Comparison of ENCODE assay signal across 18 cellular contexts in the genomic region with DNA sequence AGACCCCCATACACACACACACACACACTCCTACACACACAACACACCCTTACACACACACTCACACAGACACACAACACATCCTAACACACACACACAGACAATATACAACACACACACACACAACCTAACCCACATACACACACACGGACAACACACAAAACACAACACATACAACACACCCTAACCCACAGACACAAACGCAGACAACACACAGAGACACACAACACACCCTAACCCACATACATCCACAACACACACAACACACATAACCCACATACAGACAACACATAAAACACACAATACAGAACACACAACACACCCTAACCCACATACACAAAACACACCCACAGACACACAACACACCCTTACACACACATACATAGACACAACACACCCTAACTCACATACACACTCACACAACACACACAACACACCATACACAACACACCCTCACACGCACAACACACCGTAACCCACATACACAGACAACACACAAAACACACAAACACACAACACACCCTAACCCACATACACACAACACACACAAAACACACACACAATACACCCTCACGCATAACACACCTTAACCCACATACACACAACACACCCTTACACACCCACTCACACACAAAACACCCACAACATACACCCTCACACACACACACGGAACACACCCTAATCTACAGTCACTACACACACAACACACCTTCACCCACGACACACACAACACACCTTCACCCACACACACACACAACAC. TPM values are rescaled to one million over a fixed set of nuclear protein-coding genes. Genes with fewer than 3 reads are reported as not detected.
DNase-seq lines count a peak whose midpoint lies in the region; FAIRE-seq and TF ChIP-seq lines count a peak whose summit lies in the region.
"Had no signal": no experiment of that assay in that cellular context is flagged by ENCODE, and none has a peak within 500 bp of the region (broad histone marks: within the 10 kb centered on the region; RNA-seq: fewer than 3 reads in every experiment).

No MANE protein-coding gene starts in this region.

- TF ChIP-seq POLR2A in GM12892 (IDR thresholded peaks at IDR 0.05; ENCODE audit: low read depth, low read length) (no peak), transverse colon (IDR thresholded peaks at IDR 0.05) (no peak)

- H3K9me2 ChIP-seq in hepatocyte (replicated peaks; ENCODE audit: insufficient read depth) (no peaks in the 10 kb centered on the region), GM23248 (ENCODE audit: insufficient read depth) (no peaks in the 10 kb centered on the region)

- H3K27ac Mint-ChIP-seq in CD14-positive monocyte = no peak overlapping the region
- H3K27ac Mint-ChIP-seq: activated naive CD8-positive, alpha-beta T cell had no signal

- H2AK5ac ChIP-seq in trophoblast cell (ENCODE audit: low read length) = no peak overlapping the region

- intact Hi-C loops in CD14-positive monocyte (cut with micrococcal nuclease) = loop anchor here (1.0 to 10.0 kb wide), 4 partner anchors 37 to 260 kb away; no protein-coding TSS in a partner anchor
- intact Hi-C loops in transverse colon (cut with DNase I; ENCODE audit: low total_unique reads) = loop anchor here (5.0 kb wide), 1 partner anchor 267 kb away; no protein-coding TSS in a partner anchor

- H3K4me3 Mint-ChIP-seq in CD14-positive monocyte = no peak overlapping the region
- H3K4me3 Mint-ChIP-seq: activated naive CD8-positive, alpha-beta T cell had no signal

- H3K27me3 ChIP-seq in hepatocyte = no peaks in the 10 kb centered on the region
- H3K27me3 ChIP-seq in trophoblast cell (ENCODE audit: insufficient read depth, low read length) = no peaks in the 10 kb centered on the region
- H3K27me3 ChIP-seq in GM23248 (replicated peaks; ENCODE audit: insufficient read depth) = no peaks in the 10 kb centered on the region
- H3K27me3 ChIP-seq in transverse colon = peaks cover 16% of the 10 kb centered on the region
- H3K27me3 ChIP-seq: brain microvascular endothelial cell had no signal

- H3K27me3 Mint-ChIP-seq in CD14-positive monocyte (ENCODE audit: low read depth in 3 of 3) = peaks cover 16 to 19% (median 19%) of the 10 kb centered on the region in 3 donors
- H3K27me3 Mint-ChIP-seq: activated naive CD8-positive, alpha-beta T cell had no signal

- H3K18ac ChIP-seq in trophoblast cell (ENCODE audit: low read length) = no peak overlapping the region

- TF ChIP-seq CTCF in hepatocyte (IDR thresholded peaks at IDR 0.05; ENCODE audit: poor library complexity) (no peak), CD14-positive monocyte (IDR thresholded peaks at IDR 0.05) (no peak), transverse colon (IDR thresholded peaks at IDR 0.05) (no peak)

- peaks cover 9% of the 10 kb centered on the region for H3K4me1 ChIP-seq in hepatocyte (ENCODE audit: insufficient read depth)
- peaks cover 4 to 15% of the 10 kb centered on the region in 2 experiments for H3K4me1 ChIP-seq in trophoblast cell (ENCODE audit: control insufficient read depth in 1 of 2, insufficient read depth in 2 of 2, low read length in 2 of 2)
- H3K4me1 ChIP-seq in GM23248 (ENCODE audit: insufficient read depth) = 0 out of 2 replicates have a peak, but pooled peaks cover 5% of the 10 kb centered on the region
- peaks cover 3 to 15% (median 14%) of the 10 kb centered on the region in 4 donors for H3K4me1 ChIP-seq in transverse colon
- H3K4me1 ChIP-seq: foreskin keratinocyte had no signal

- DNase-seq in GM12892 (ENCODE audit: insufficient read length) (no peak), LHCN-M2 (ENCODE audit: low read depth) (peak; percentile 14), hepatocyte (ENCODE audit: low spot score) (no peak), trophoblast cell (no peak), GM23248 (no peak), CD14-positive monocyte (ENCODE audit: low spot score) (no peak), transverse colon (no peak), NCI-H2171 (lab: John Stamatoyannopoulos, UW) (no peak)
- DNase-seq: brain microvascular endothelial cell, NCI-H1417, NCI-H526 treated with DMSO at 0.1 percent for 48 hours, occipital lobe, SW 1271 had no signal

- peak; percentile 90 for FAIRE-seq in GM12892 (lab: Jason Lieb, UNC)

- H3K14ac ChIP-seq in trophoblast cell (ENCODE audit: low read length) = no peak overlapping the region

- peaks cover 0 to 12% of the 10 kb centered on the region in 2 donors for H3K36me3 Mint-ChIP-seq in CD14-positive monocyte
- H3K36me3 Mint-ChIP-seq: activated naive CD8-positive, alpha-beta T cell had no signal

- H4K91ac ChIP-seq in trophoblast cell (ENCODE audit: low read depth, low read length) = no peak overlapping the region

- no peak for TF ChIP-seq EP300 in transverse colon (IDR thresholded peaks at IDR 0.05; ENCODE audit: low read depth)

- H2BK5ac ChIP-seq in trophoblast cell (ENCODE audit: low read depth, low read length, poor library complexity) = no peak overlapping the region

- no peak overlapping the region for H2BK120ac ChIP-seq in trophoblast cell (ENCODE audit: insufficient read depth, low read length, poor library complexity)

- H3K79me2 ChIP-seq in hepatocyte = no peaks in the 10 kb centered on the region
- peaks cover 2% of the 10 kb centered on the region for H3K79me2 ChIP-seq in trophoblast cell (ENCODE audit: control insufficient read depth, insufficient read depth, low read length, poor library complexity)
- no peaks in the 10 kb centered on the region for H3K79me2 ChIP-seq in GM23248 (ENCODE audit: insufficient read depth)

- H3K4ac ChIP-seq in trophoblast cell (ENCODE audit: low read depth, low read length) = no peak overlapping the region

- no peak overlapping the region for H4K8ac ChIP-seq in trophoblast cell (ENCODE audit: low read depth, low read length)

- H2BK12ac ChIP-seq in trophoblast cell (ENCODE audit: low read length) = no peak overlapping the region

- H3K9ac ChIP-seq in trophoblast cell (ENCODE audit: low read length) (no peak overlapping the region), GM23248 (no peak overlapping the region)

- H3K4me2 ChIP-seq in hepatocyte (peak overlapping the region; percentile 20), trophoblast cell (ENCODE audit: low read length) (peak overlapping the region; percentile 23), GM23248 (ENCODE audit: unreplicated experiment) (no peak overlapping the region)

- 93% methylated on average over 7 of the region's 7 CpGs for WGBS in hepatocyte (ENCODE audit: low lambda C conversion rate, missing lambda C conversion rate)
- WGBS in trophoblast cell (ENCODE audit: extremely low coverage, insufficient coverage, insufficient read length) = 100% methylated on average over 7 of the region's 7 CpGs
- 74 to 82% methylated on average over 5 to 7 of the region's 7 CpGs for WGBS in GM23248 (ENCODE audit: low coverage in 1 of 2, low lambda C conversion rate in 2 of 2, missing lambda C conversion rate in 2 of 2), 2 experiments
- WGBS in transverse colon (ENCODE audit: low coverage in 1 of 2), 2 donors = 59 to 77% methylated on average over 6 to 7 of the region's 7 CpGs

- H3K36me3 ChIP-seq in hepatocyte (replicated peaks; ENCODE audit: insufficient read depth, low read depth) (no peaks in the 10 kb centered on the region), trophoblast cell (ENCODE audit: control insufficient read depth in 1 of 2, insufficient read depth in 2 of 2, low read length in 2 of 2) (no peaks in the 10 kb centered on the region), GM23248 (ENCODE audit: low read depth) (no peaks in the 10 kb centered on the region), transverse colon (no peaks in the 10 kb centered on the region)
- H3K36me3 ChIP-seq: brain microvascular endothelial cell, tibial nerve had no signal

- peaks cover 0 to 9% (median 1%) of the 10 kb centered on the region in 7 donors for H3K9me3 Mint-ChIP-seq in CD14-positive monocyte

- H3K9me3 ChIP-seq in hepatocyte (ENCODE audit: low read depth) (no peaks in the 10 kb centered on the region), trophoblast cell (ENCODE audit: insufficient read depth, low read depth, low read length) (peaks cover 9% of the 10 kb centered on the region), GM23248 (ENCODE audit: low read depth) (no peaks in the 10 kb centered on the region), transverse colon (no peaks in the 10 kb centered on the region)
- H3K9me3 ChIP-seq: mucosa of descending colon had no signal

- no peaks in the 10 kb centered on the region for H3F3A ChIP-seq in GM23248 (ENCODE audit: insufficient read depth)

- no peak overlapping the region for H3K4me3 ChIP-seq in hepatocyte
- H3K4me3 ChIP-seq in trophoblast cell (ENCODE audit: low read depth, low read length) = peak overlapping the region; percentile 62
- no peak overlapping the region for H3K4me3 ChIP-seq in GM23248
- no peak overlapping the region for H3K4me3 ChIP-seq in transverse colon
- H3K4me3 ChIP-seq: mucosa of descending colon had no signal

- H4K12ac ChIP-seq in trophoblast cell (ENCODE audit: low read depth, low read length) = no peak overlapping the region

- no peaks in the 10 kb centered on the region for H4K20me1 ChIP-seq in hepatocyte (ENCODE audit: insufficient read depth, poor library complexity, severe bottlenecking)
- H4K20me1 ChIP-seq in GM23248 (ENCODE audit: insufficient read depth) = no peaks in the 10 kb centered on the region

- peaks cover 30% of the 10 kb centered on the region for H3K4me1 Mint-ChIP-seq in CD14-positive monocyte

- H3K27ac ChIP-seq in hepatocyte (no peak overlapping the region), trophoblast cell (ENCODE audit: low read depth, low read length) (no peak overlapping the region), GM23248 (no peak overlapping the region), transverse colon (no peak overlapping the region)
- H3K27ac ChIP-seq: brain microvascular endothelial cell, foreskin keratinocyte, tibial nerve had no signal

- peak overlapping the region; percentile 87 for H3K23ac ChIP-seq in trophoblast cell (ENCODE audit: low read length)

- in situ Hi-C loops in GM23248 (cut with MboI) (no loop called here), transverse colon (cut with MboI; ENCODE audit: low pct_ligation_motif_present in 1 of 4, low pct_unique_long_range_greater_than_20kb in 1 of 4, low sequenced_read_pairs in 3 of 4) (loop anchor here in 1 of 4 donors (25.0 kb wide), 1 partner anchor 262 kb away; no protein-coding TSS in a partner anchor)

- H2AFZ ChIP-seq in hepatocyte = no peak overlapping the region
- H2AFZ ChIP-seq in trophoblast cell (ENCODE audit: insufficient read depth, low read length, poor library complexity) = no peak overlapping the region
- no peak overlapping the region for H2AFZ ChIP-seq in GM23248

- peaks cover 8% of the 10 kb centered on the region for H3K79me1 ChIP-seq in trophoblast cell (ENCODE audit: low read length)

RNA-seq across cellular contexts. Expression of a gene that starts 4.4 kb away (rescaled TPM):
- not detected for polyA plus RNA-seq in GM12892 (2012; ENCODE audit: missing spikeins)
- total RNA-seq in LHCN-M2 (2014; rRNA removed) = 0.29 and 1.4 TPM in 2 replicates
- polyA plus RNA-seq in LHCN-M2 (2012) = 0.68 TPM
- total RNA-seq in hepatocyte = 59.6 and 74.0 TPM in 2 replicates
- polyA plus RNA-seq in hepatocyte = 113 and 140 TPM in 2 replicates
- polyA plus RNA-seq in trophoblast cell (2013) = 5.7 and 5.9 TPM in 2 replicates
- total RNA-seq in GM23248 (2014; rRNA removed; shearing (Covaris generic)) = 0.97 TPM in 1 of 2 replicates, not detected in the other
- 0.63 and 0.75 TPM in 2 replicates for polyA plus RNA-seq in GM23248 (2016; fragmentation: Nextera tagmentation; extraction: Ambion mirVana)
- polyA plus RNA-seq in CD14-positive monocyte = 100 to 1,000 TPM; 114 to 126 TPM
- total RNA-seq in transverse colon = under 1 TPM in 2 of 4 donors, not detected in 2; 0.48 to 0.82 TPM
- total RNA-seq: HT-29 had no signal

RNA-seq across cellular contexts. Expression of a gene that starts 44.9 kb away (rescaled TPM):
- 2.1 TPM for polyA plus RNA-seq in GM12892 (2012; ENCODE audit: missing spikeins)
- total RNA-seq in LHCN-M2 (2014; rRNA removed) = 16.6 and 17.3 TPM in 2 replicates
- 20.3 TPM for polyA plus RNA-seq in LHCN-M2 (2012)
- total RNA-seq in hepatocyte = 8.4 and 10.7 TPM in 2 replicates
- polyA plus RNA-seq in hepatocyte = 2.9 and 7.6 TPM in 2 replicates
- polyA plus RNA-seq in trophoblast cell (2013) = 14.6 and 15.7 TPM in 2 replicates
- 13.1 and 23.8 TPM in 2 replicates for total RNA-seq in GM23248 (2014; rRNA removed; shearing (Covaris generic))
- 1.3 and 1.9 TPM in 2 replicates for polyA plus RNA-seq in GM23248 (2016; fragmentation: Nextera tagmentation; extraction: Ambion mirVana)
- polyA plus RNA-seq in CD14-positive monocyte = under 1 TPM; 0.37 to 0.39 TPM
- total RNA-seq in transverse colon = 10 to 100 TPM in 1 of 4 donors, 1 to 10 TPM in 3; 2.4 to 15.7 (median 6.1) TPM

RNA-seq across cellular contexts. Expression of a gene that starts 45.0 kb away (rescaled TPM):
- 223 TPM for polyA plus RNA-seq in GM12892 (2012; ENCODE audit: missing spikeins)
- total RNA-seq in LHCN-M2 (2014; rRNA removed) (485 and 564 TPM in 2 replicates), hepatocyte (298 and 469 TPM in 2 replicates), transverse colon (1,000 to 10,000 TPM in 3 of 4 donors, 100 to 1,000 TPM in 1; 877 to 3,047 (median 1,981) TPM)
- polyA plus RNA-seq in LHCN-M2 (2012) = 380 TPM
- polyA plus RNA-seq in hepatocyte (1,250 and 1,676 TPM in 2 replicates), GM23248 (2016; fragmentation: Nextera tagmentation; extraction: Ambion mirVana) (386 and 441 TPM in 2 replicates), CD14-positive monocyte (100 to 1,000 TPM; 152 to 154 TPM)
- polyA plus RNA-seq in trophoblast cell (2013) = 491 and 526 TPM in 2 replicates
- 453 and 600 TPM in 2 replicates for total RNA-seq in GM23248 (2014; rRNA removed; shearing (Covaris generic))

RNA-seq across cellular contexts. Expression of a gene that starts 59.5 kb away (rescaled TPM):
- polyA plus RNA-seq in GM12892 (2012; ENCODE audit: missing spikeins) = 29.3 TPM
- total RNA-seq in LHCN-M2 (2014; rRNA removed) = 64.8 and 71.4 TPM in 2 replicates
- 41.3 TPM for polyA plus RNA-seq in LHCN-M2 (2012)
- total RNA-seq in hepatocyte = 56.1 and 62.1 TPM in 2 replicates
- polyA plus RNA-seq in hepatocyte = 74.6 and 74.7 TPM in 2 replicates
- polyA plus RNA-seq in trophoblast cell (2013) = 34.2 and 34.4 TPM in 2 replicates
- total RNA-seq in GM23248 (2014; rRNA removed; shearing (Covaris generic)) = 41.2 and 45.8 TPM in 2 replicates
- polyA plus RNA-seq in GM23248 (2016; fragmentation: Nextera tagmentation; extraction: Ambion mirVana) = 18.9 and 19.5 TPM in 2 replicates
- polyA plus RNA-seq in CD14-positive monocyte = 1 to 10 TPM; 7.0 to 7.8 TPM
- total RNA-seq in transverse colon = 100 to 1,000 TPM in 2 of 4 donors, 10 to 100 TPM in 2; 35.9 to 182 (median 69.2) TPM

Comparison
In these comparisons a context has a peak if more than half of its experiments do, and no peak if none do; other contexts are left out.
1. RNA of a gene that starts 4.4 kb away (total RNA-seq): 59.6 to 74.0 TPM in hepatocyte; 0.97 TPM in GM23248, 0.48 to 0.82 TPM in transverse colon and 0.29 to 1.4 TPM in LHCN-M2; every median in the first group is over 10 times any median in the second.